Comparison of ENCODE assay signal across 9 cellular contexts in genomic region chr2:102442967-102443828, GRCh38. TPM values are rescaled to one million over a fixed set of nuclear protein-coding genes. Genes with fewer than 3 reads are reported as not detected.
DNase-seq lines count a peak whose midpoint lies in the region; ATAC-seq and TF ChIP-seq lines count a peak whose summit lies in the region.
"Had no signal": no experiment of that assay in that cellular context is flagged by ENCODE, and none has a peak within 500 bp of the region (broad histone marks: within the 10 kb centered on the region; RNA-seq: fewer than 3 reads in every experiment).

No MANE protein-coding gene starts in this region.

- DNase-seq in Calu3 (peak; percentile 16), NCI-H1048 (lab: John Stamatoyannopoulos, UW) (peak; percentile 4), fibroblast of villous mesenchyme (ENCODE audit: low read depth) (peak; percentile 41), retinal pigment epithelial cell (ENCODE audit: low read depth) (no peak), COR-L47 (lab: John Stamatoyannopoulos, UW) (no peak)
- DNase-seq in activated T-cell treated with anti-CD3 and anti-CD28 coated beads, Interleukin-2, amount 50 U/mL, for 4 hours = peak; percentile 39

- TF ChIP-seq CTCF in Calu3 (IDR thresholded peaks at IDR 0.05; ENCODE audit: unreplicated experiment) (peak; percentile 28), fibroblast of villous mesenchyme (IDR thresholded peaks at IDR 0.05; ENCODE audit: insufficient read depth, low read depth, low read length) (peak; percentile 76), retinal pigment epithelial cell (conservative IDR thresholded peaks at IDR 0.05; ENCODE audit: low read depth, low read length) (peak; percentile 74)

- no TSS peak for BruUV-seq in Calu3 (replicated peaks; lab: Mats Ljungman, UMichigan)

- H3K4me3 Mint-ChIP-seq in Calu3 (ENCODE audit: low read depth, unreplicated experiment) = no peak overlapping the region
- H3K4me3 Mint-ChIP-seq in activated T-cell treated with anti-CD3 and anti-CD28 coated beads, Interleukin-2, amount 50 U/mL, for 4 hours = peak overlapping the region; percentile 12

- H3K9me3 Mint-ChIP-seq in Calu3 (ENCODE audit: low read depth, unreplicated experiment) = no peaks in the 10 kb centered on the region
- H3K9me3 Mint-ChIP-seq in activated T-cell treated with anti-CD3 and anti-CD28 coated beads, Interleukin-2, amount 50 U/mL, for 4 hours = no peaks in the 10 kb centered on the region

- peak; percentile 76 for ATAC-seq in GM21515 (IDR thresholded peaks at IDR 0.05; ENCODE audit: unreplicated experiment)
- peak; percentile 68 to 79 for ATAC-seq in activated T-cell treated with anti-CD3 and anti-CD28 coated beads, Interleukin-2, amount 50 U/mL, for 4 hours
- no peak for ATAC-seq in GM21825 (IDR thresholded peaks at IDR 0.05; ENCODE audit: unreplicated experiment)

- CTCF ChIA-PET in Calu3 (lab: Charles Lee) = interaction anchor here (0.5 to 1.3 kb wide), 3 partner anchors 25 to 202 kb away, joined by 5 read pairs; no protein-coding TSS in a partner anchor

- no peaks in the 10 kb centered on the region for H3K4me1 Mint-ChIP-seq in Calu3 (ENCODE audit: low read depth, unreplicated experiment)
- H3K4me1 Mint-ChIP-seq in activated T-cell treated with anti-CD3 and anti-CD28 coated beads, Interleukin-2, amount 50 U/mL, for 4 hours (ENCODE audit: low read depth) = peaks cover 7% of the 10 kb centered on the region

- no peak overlapping the region for H3K27ac Mint-ChIP-seq in Calu3 (ENCODE audit: unreplicated experiment)

- no peaks in the 10 kb centered on the region for H3K36me3 Mint-ChIP-seq in Calu3 (ENCODE audit: insufficient read depth, unreplicated experiment)
- H3K36me3 Mint-ChIP-seq in activated T-cell treated with anti-CD3 and anti-CD28 coated beads, Interleukin-2, amount 50 U/mL, for 4 hours (ENCODE audit: insufficient read depth) = no peaks in the 10 kb centered on the region

- intact Hi-C loops in Calu3 (cut with micrococcal nuclease; ENCODE audit: unreplicated experiment) = loop anchor here (1.0 to 10.0 kb wide), 7 partner anchors 86 to 1028 kb away; partner anchors contain the start of gene IL18R1

- H3K27me3 Mint-ChIP-seq in Calu3 (ENCODE audit: unreplicated experiment) = no peaks in the 10 kb centered on the region
- no peaks in the 10 kb centered on the region for H3K27me3 Mint-ChIP-seq in activated T-cell treated with anti-CD3 and anti-CD28 coated beads, Interleukin-2, amount 50 U/mL, for 4 hours (ENCODE audit: low read depth)

- H3K4me3 ChIP-seq in fibroblast of villous mesenchyme (ENCODE audit: low read depth, low read length) = no peak overlapping the region
- no peak overlapping the region for H3K4me3 ChIP-seq in retinal pigment epithelial cell (ENCODE audit: low read length)
- H3K4me3 ChIP-seq: SK-N-MC had no signal

RNA-seq across cellular contexts. Expression of gene IL18RAP, which starts 20.2 kb away (rescaled TPM):
- not detected in 2 replicates for total RNA-seq in Calu3 (2022)
- total RNA-seq in activated T-cell treated with anti-CD3 and anti-CD28 coated beads, Interleukin-2, amount 50 U/mL, for 4 hours = 1 to 10 TPM; 5.2 to 9.6 (median 8.3) TPM
- not detected in 2 replicates for total RNA-seq in fibroblast of villous mesenchyme

RNA-seq across cellular contexts. Expression of gene SLC9A4, which starts 29.8 kb away (rescaled TPM):
- total RNA-seq in Calu3 (2022) = 0.12 and 0.22 TPM in 2 replicates
- under 1 TPM in 1 of 3 donors, not detected in 2; 0.05 TPM for total RNA-seq in activated T-cell treated with anti-CD3 and anti-CD28 coated beads, Interleukin-2, amount 50 U/mL, for 4 hours
- total RNA-seq in fibroblast of villous mesenchyme = under 0.01 TPM in 1 of 2 replicates, not detected in the other

Comparison
In these comparisons a context has a peak if more than half of its experiments do, and no peak if none do; other contexts are left out.
1. DNase-seq: peak in Calu3 (single experiment), NCI-H1048 (single experiment), activated T-cell treated with anti-CD3 and anti-CD28 coated beads, Interleukin-2, amount 50 U/mL, for 4 hours (single experiment) and fibroblast of villous mesenchyme (single experiment); none in retinal pigment epithelial cell (single experiment) and COR-L47 (single experiment).
2. Peak in every context shown above with its lines, with median percentiles within 50 percentile points of each other: CTCF ChIP-seq.